ENCODE assay signal across 8 cellular contexts in genomic region chr10:102713814-102714620, GRCh38. TPM values are rescaled to one million over a fixed set of nuclear protein-coding genes. Genes with fewer than 3 reads are reported as not detected.
DNase-seq lines count a peak whose midpoint lies in the region; ATAC-seq and TF ChIP-seq lines count a peak whose summit lies in the region.

ARL3 (minus strand) TSS chr10:102714397; CDS start chr10:102714275, 122 bp downstream.

- CTCF ChIA-PET in WTC11 (lab: Charles Lee): interaction anchor here (0.5 to 6.4 kb wide), 32 partner anchors 9 to 871 kb away, joined by 3 to 101 read pairs (median 4); partner anchors contain the start of genes ACTR1A, AS3MT, BORCS7 and CNNM2

- TF ChIP-seq CTCF in AG09309 (IDR thresholded peaks at IDR 0.05; ENCODE audit: control insufficient read depth, insufficient read depth, low read depth, low read length, missing control alignments) (peak; percentile 59), WTC11 (IDR thresholded peaks at IDR 0.05) (0 out of 2 replicates have a peak, but pooled peaks have one; percentile 25), spleen (IDR thresholded peaks at IDR 0.05 in 8 of 11, conservative IDR thresholded peaks at IDR 0.05 in 3 of 11) (peak in 4 of 11 experiments; percentile 40 to 67 (median 52))

- no peaks in the 10 kb centered on the region for H3K9me3 Mint-ChIP-seq in WTC11

- H3K4me3 Mint-ChIP-seq in WTC11: peak within 1 kb of the TSS; percentile 90

- H3K27ac Mint-ChIP-seq in WTC11: peak within 1 kb of the TSS; percentile 73

- DNase-seq in AG09309 (ENCODE audit: low read depth): peak; percentile 89
- peak; percentile 92 for DNase-seq in NCI-H2227 treated with DMSO at 0.1 percent for 48 hours (lab: John Stamatoyannopoulos, UW)
- peak; percentile 98 for DNase-seq in WTC11 (ENCODE audit: low spot score)
- peak; percentile 47 to 99 (median 97) for DNase-seq in caudate nucleus (lab: John Stamatoyannopoulos, UW)
- peak; percentile 98 for DNase-seq in inferior parietal cortex (ENCODE audit: extremely low spot score)
- peak; percentile 100 for DNase-seq in spleen

- peaks cover 5 to 82% (median 37%) of the 10 kb centered on the region in 6 donors for H3K4me1 ChIP-seq in spleen

- H3K27me3 ChIP-seq in spleen (replicated peaks in 1 of 7): no peaks in the 10 kb centered on the region

- no peak for TF ChIP-seq POLR2A in spleen (IDR thresholded peaks at IDR 0.05)

- H3K27ac ChIP-seq in caudate nucleus (ENCODE audit: low read depth, low read length) (peak within 1 kb of the TSS; percentile 94), spleen (peak within 1 kb of the TSS; percentile 66 to 93 (median 88))

- intact Hi-C loops in spleen (cut with DNase I; ENCODE audit: low total_unique reads): no loop called here

- peaks cover 46% of the 10 kb centered on the region for H3K4me1 Mint-ChIP-seq in WTC11

- 0 to 1% (median 1%) methylated on average over 31 to 62 of the region's 62 CpGs for WGBS in spleen, 5 donors

- no peaks in the 10 kb centered on the region for H3K27me3 Mint-ChIP-seq in WTC11 (ENCODE audit: low read depth)

- H3K36me3 Mint-ChIP-seq in WTC11: peaks cover 4% of the 10 kb centered on the region; the same call in 1 of the 2 replicates

- H3K4me3 ChIP-seq in AG09309 (ENCODE audit: control insufficient read depth, low read depth, low read length) (peak within 1 kb of the TSS; percentile 99), spleen (peak within 1 kb of the TSS; percentile 94 to 100 (median 99))

- H3K36me3 ChIP-seq in spleen: no peaks in the 10 kb centered on the region

- H3K9me3 ChIP-seq in spleen: no peaks in the 10 kb centered on the region

- POLR2A ChIA-PET in WTC11 (lab: Charles Lee): interaction anchor here (0.5 to 2.8 kb wide), 11 partner anchors 22 to 210 kb away, joined by 3 to 13 read pairs (median 5); partner anchors contain the start of genes CNNM2, SUFU and WBP1L

- ATAC-seq in GM18909 (IDR thresholded peaks at IDR 0.05; ENCODE audit: poor library complexity, unreplicated experiment): peak; percentile 84
- ATAC-seq in HG03159 (IDR thresholded peaks at IDR 0.05; ENCODE audit: unreplicated experiment): peak; percentile 80
- ATAC-seq in WTC11: peak; percentile 93

TF ChIP-seq in WTC11, 78 proteins besides CTCF, POLR2A, EP300 and RAD21 (continues in another document):
- peak; percentile 89 for TF ChIP-seq ARID4B (CRISPR knock-in tag; IDR thresholded peaks at IDR 0.05; ENCODE audit: borderline replicate concordance)
- TF ChIP-seq JUN (CRISPR knock-in tag; IDR thresholded peaks at IDR 0.05): peak; percentile 66; the same call in 1 of the 2 replicates
- TF ChIP-seq ATF3 (CRISPR knock-in tag; conservative IDR thresholded peaks at IDR 0.05): no peak
- 0 out of 2 replicates have a peak, but pooled peaks have one; percentile 49 for TF ChIP-seq TEAD1 (CRISPR knock-in tag; IDR thresholded peaks at IDR 0.05)
- peak; percentile 54; the same call in 1 of the 2 replicates for TF ChIP-seq SP1 (CRISPR knock-in tag; conservative IDR thresholded peaks at IDR 0.05)
- TF ChIP-seq CREM (CRISPR knock-in tag; IDR thresholded peaks at IDR 0.05): peak; percentile 13; the same call in 1 of the 2 replicates
- peak; percentile 87; the same call in 1 of the 2 replicates for TF ChIP-seq ZNF232 (CRISPR knock-in tag; IDR thresholded peaks at IDR 0.05)
- TF ChIP-seq HMGA2 (CRISPR knock-in tag; IDR thresholded peaks at IDR 0.05): no peak; the same call in 1 of the 2 replicates
- TF ChIP-seq MAX (CRISPR knock-in tag; IDR thresholded peaks at IDR 0.05): peak; percentile 54
- peak; percentile 99 for TF ChIP-seq ZNF263 (CRISPR knock-in tag; IDR thresholded peaks at IDR 0.05; ENCODE audit: low read depth)
- TF ChIP-seq USF2 (CRISPR knock-in tag; IDR thresholded peaks at IDR 0.05): peak; percentile 89
- TF ChIP-seq FOXP4 (CRISPR knock-in tag; IDR thresholded peaks at IDR 0.05): no peak; the same call in 1 of the 2 replicates
- peak; percentile 72 for TF ChIP-seq E2F5 (CRISPR knock-in tag; IDR thresholded peaks at IDR 0.05)
- TF ChIP-seq ZNF416 (CRISPR knock-in tag; IDR thresholded peaks at IDR 0.05): no peak

RNA-seq across cellular contexts. Expression of gene ARL3, which starts in this region (rescaled TPM):
- total RNA-seq in WTC11 (2021): 13.3 to 16.1 TPM (median 15.6 TPM) in 3 replicates
- total RNA-seq in spleen: 1 to 10 TPM; 2.2 to 5.1 (median 4.2) TPM
- 1 to 10 TPM; 2.6 to 4.1 (median 3.2) TPM for polyA plus RNA-seq in spleen

Comparison
In these comparisons a context has a peak if more than half of its experiments do, and no peak if none do; other contexts are left out.
1. Peak in every context shown above with its lines: DNase-seq, ATAC-seq, H3K4me3 ChIP-seq and H3K27ac ChIP-seq.